2 cellular contexts compared by ENCODE assay signal in the genomic region with DNA sequence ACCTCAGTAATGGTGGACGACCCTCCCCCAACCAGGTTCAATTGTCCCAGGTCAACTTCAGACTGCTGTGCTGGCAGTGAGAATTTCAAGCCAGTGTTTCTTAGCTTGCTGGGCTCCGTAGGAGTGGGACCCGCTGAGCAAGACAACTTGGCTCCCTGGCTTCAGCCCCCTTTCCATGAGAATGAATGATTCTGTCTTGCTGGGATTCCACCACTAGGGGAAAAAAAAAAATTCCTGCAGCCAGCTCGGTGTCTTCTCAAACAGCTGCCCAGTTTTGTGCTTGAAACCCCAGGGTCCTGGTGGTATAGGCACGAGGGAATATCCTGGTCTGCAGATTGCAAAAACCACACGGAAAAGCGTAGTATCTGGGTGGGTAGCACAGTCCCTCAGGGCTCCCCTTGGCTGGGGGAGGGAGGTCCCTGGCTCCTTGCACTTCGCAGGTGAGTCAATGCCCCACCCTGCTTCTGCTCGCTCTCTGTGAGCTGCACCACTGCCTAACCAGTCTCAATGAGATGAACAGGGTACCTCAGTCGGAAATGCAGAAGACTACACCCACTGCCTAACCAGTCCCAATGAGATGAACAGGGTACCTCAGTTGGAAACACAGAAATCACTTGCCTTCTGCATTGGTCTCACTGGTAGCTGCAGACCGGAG.
A peak's percentile ranks its signal among the peaks of the same experiment; 100 is the strongest.
TF ChIP-seq lines count a peak whose summit lies in the region.

No MANE protein-coding gene starts in this region.

TF ChIP-seq in GM23338, 12 proteins besides CTCF, POLR2A, EP300 and RAD21 (continues in another document):
- no peak for TF ChIP-seq ZNF114 (CRISPR knock-in tag; IDR thresholded peaks at IDR 0.05)
- TF ChIP-seq, protein P1, sequence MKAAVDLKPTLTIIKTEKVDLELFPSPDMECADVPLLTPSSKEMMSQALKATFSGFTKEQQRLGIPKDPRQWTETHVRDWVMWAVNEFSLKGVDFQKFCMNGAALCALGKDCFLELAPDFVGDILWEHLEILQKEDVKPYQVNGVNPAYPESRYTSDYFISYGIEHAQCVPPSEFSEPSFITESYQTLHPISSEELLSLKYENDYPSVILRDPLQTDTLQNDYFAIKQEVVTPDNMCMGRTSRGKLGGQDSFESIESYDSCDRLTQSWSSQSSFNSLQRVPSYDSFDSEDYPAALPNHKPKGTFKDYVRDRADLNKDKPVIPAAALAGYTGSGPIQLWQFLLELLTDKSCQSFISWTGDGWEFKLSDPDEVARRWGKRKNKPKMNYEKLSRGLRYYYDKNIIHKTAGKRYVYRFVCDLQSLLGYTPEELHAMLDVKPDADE (IDR thresholded peaks at IDR 0.05): no peak
- TF ChIP-seq, protein P2, sequence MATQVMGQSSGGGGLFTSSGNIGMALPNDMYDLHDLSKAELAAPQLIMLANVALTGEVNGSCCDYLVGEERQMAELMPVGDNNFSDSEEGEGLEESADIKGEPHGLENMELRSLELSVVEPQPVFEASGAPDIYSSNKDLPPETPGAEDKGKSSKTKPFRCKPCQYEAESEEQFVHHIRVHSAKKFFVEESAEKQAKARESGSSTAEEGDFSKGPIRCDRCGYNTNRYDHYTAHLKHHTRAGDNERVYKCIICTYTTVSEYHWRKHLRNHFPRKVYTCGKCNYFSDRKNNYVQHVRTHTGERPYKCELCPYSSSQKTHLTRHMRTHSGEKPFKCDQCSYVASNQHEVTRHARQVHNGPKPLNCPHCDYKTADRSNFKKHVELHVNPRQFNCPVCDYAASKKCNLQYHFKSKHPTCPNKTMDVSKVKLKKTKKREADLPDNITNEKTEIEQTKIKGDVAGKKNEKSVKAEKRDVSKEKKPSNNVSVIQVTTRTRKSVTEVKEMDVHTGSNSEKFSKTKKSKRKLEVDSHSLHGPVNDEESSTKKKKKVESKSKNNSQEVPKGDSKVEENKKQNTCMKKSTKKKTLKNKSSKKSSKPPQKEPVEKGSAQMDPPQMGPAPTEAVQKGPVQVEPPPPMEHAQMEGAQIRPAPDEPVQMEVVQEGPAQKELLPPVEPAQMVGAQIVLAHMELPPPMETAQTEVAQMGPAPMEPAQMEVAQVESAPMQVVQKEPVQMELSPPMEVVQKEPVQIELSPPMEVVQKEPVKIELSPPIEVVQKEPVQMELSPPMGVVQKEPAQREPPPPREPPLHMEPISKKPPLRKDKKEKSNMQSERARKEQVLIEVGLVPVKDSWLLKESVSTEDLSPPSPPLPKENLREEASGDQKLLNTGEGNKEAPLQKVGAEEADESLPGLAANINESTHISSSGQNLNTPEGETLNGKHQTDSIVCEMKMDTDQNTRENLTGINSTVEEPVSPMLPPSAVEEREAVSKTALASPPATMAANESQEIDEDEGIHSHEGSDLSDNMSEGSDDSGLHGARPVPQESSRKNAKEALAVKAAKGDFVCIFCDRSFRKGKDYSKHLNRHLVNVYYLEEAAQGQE (IDR thresholded peaks at IDR 0.05; ENCODE audit: unreplicated experiment): no peak
- TF ChIP-seq POLR2AphosphoS5 (IDR thresholded peaks at IDR 0.05; ENCODE audit: low read depth): no peak
- no peak for TF ChIP-seq JUNB (IDR thresholded peaks at IDR 0.05; ENCODE audit: unreplicated experiment)
- TF ChIP-seq CREB1 (CRISPR knock-in tag; IDR thresholded peaks at IDR 0.05; ENCODE audit: low read depth): no peak
- TF ChIP-seq EZH2 (IDR thresholded peaks at IDR 0.05; ENCODE audit: low read depth, unreplicated experiment): no peak
- no peak for TF ChIP-seq EZH2phosphoT487 (IDR thresholded peaks at IDR 0.05; ENCODE audit: unreplicated experiment)
- TF ChIP-seq NANOG (IDR thresholded peaks at IDR 0.05; ENCODE audit: borderline replicate concordance): no peak
- no peak for TF ChIP-seq ZNF331 (CRISPR knock-in tag; IDR thresholded peaks at IDR 0.05; ENCODE audit: low read depth)

TF ChIP-seq in H1, 55 proteins besides CTCF, POLR2A, EP300 and RAD21:
- TF ChIP-seq TEAD4 (IDR thresholded peaks at IDR 0.05; ENCODE audit: low read depth, low read length) (peak; percentile 46; the same call in 1 of the 2 replicates), SP4 (IDR thresholded peaks at IDR 0.05; ENCODE audit: low read length) (no peak)
